ENCODE assay signal across 25 cellular contexts in the genomic region with DNA sequence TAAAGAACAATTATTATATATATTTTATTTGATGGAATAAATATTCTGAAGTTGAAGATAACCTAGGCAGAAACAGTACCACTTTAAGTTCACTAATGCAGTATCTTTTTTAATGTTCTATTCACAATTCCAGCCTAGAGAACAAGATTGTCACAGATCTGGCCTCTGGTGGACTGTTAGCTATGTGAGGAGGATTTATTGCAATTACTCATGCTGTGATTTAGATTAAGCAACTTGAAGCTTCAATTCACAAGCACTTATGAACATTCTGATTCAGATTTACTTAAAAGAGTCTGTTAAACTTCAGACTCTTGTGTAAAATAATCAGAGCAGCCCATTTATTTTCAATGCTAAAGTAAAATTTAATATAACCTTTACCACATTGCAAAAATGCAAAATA.
DNase-seq lines count a peak whose midpoint lies in the region; ATAC-seq and TF ChIP-seq lines count a peak whose summit lies in the region.
"Had no signal": no experiment of that assay in that cellular context is flagged by ENCODE, and none has a peak within 500 bp of the region (broad histone marks: within the 10 kb centered on the region; RNA-seq: fewer than 3 reads in every experiment).

No MANE protein-coding gene starts in this region.

- H3K9me3 Mint-ChIP-seq in MCF 10A (ENCODE audit: unreplicated experiment): peaks cover 8% of the 10 kb centered on the region

- no peaks in the 10 kb centered on the region for H3K36me3 Mint-ChIP-seq in MCF 10A (ENCODE audit: insufficient read depth, unreplicated experiment)
- H3K36me3 Mint-ChIP-seq: activated CD4-positive, alpha-beta memory T cell treated with anti-CD3 and anti-CD28 coated beads for 36 hours; CD14-positive monocyte had no signal

- H3K27me3 Mint-ChIP-seq in MCF 10A (ENCODE audit: insufficient read depth, unreplicated experiment): no peaks in the 10 kb centered on the region
- H3K27me3 Mint-ChIP-seq: activated B cell treated with CpG ODN at 0.5 μM for 24 hours; activated CD4-positive, alpha-beta memory T cell treated with anti-CD3 and anti-CD28 coated beads for 36 hours; central memory CD8-positive, alpha-beta T cell; progenitor cell of endocrine pancreas; stimulated activated naive CD8-positive, alpha-beta T cell treated with anti-CD3 and anti-CD28 coated beads, Interleukin-15, amount 100 ng/mL, for 72 hours had no signal

- TF ChIP-seq CTCF in MCF 10A (IDR thresholded peaks at IDR 0.05; ENCODE audit: unreplicated experiment) (no peak), breast epithelium (IDR thresholded peaks at IDR 0.05) (no peak), RWPE2 (IDR thresholded peaks at IDR 0.05; ENCODE audit: poor library complexity, severe bottlenecking) (no peak), fibroblast of the aortic adventitia (IDR thresholded peaks at IDR 0.05; ENCODE audit: insufficient read depth, low read length) (no peak), tibial artery (IDR thresholded peaks at IDR 0.05) (no peak), lower leg skin (IDR thresholded peaks at IDR 0.05) (no peak), thyroid gland (IDR thresholded peaks at IDR 0.05) (no peak)

- DNase-seq in MCF 10A (ENCODE audit: unreplicated experiment): peak; percentile 24
- no peak for DNase-seq in breast epithelium (ENCODE audit: low spot score in 2 of 2)
- no peak for DNase-seq in RWPE2 (ENCODE audit: low spot score)
- peak; percentile 62 for DNase-seq in fibroblast of the aortic adventitia (ENCODE audit: low read depth)
- no peak for DNase-seq in tibial artery
- DNase-seq in lower leg skin (ENCODE audit: low spot score in 2 of 2): no peak
- no peak for DNase-seq in thyroid gland
- DNase-seq in HPDE6-E6E7 (ENCODE audit: extremely low spot score): no peak
- DNase-seq: activated B cell treated with CpG ODN at 0.5 μM for 24 hours; activated CD4-positive, alpha-beta memory T cell treated with anti-CD3 and anti-CD28 coated beads for 36 hours; activated effector memory CD4-positive, alpha-beta T cell treated with anti-CD3 and anti-CD28 coated beads, Interleukin-2, amount 50 U/mL, for 16 hours; adrenal gland; GOT3; left colon; NCI-H1694; NCI-H345; stimulated activated CD4-positive, alpha-beta T cell treated with anti-CD3 and anti-CD28 coated beads, Interleukin-2, amount 100 ng/mL, for 48 hours; stimulated activated naive CD8-positive, alpha-beta T cell treated with anti-CD3 and anti-CD28 coated beads, Interleukin-15, amount 100 ng/mL, for 72 hours; T-helper 9 cell had no signal

- POLR2A ChIA-PET in MCF 10A (lab: Yijun Ruan, JAX): no interaction called here

- CTCF ChIA-PET in MCF 10A (lab: Yijun Ruan, JAX): interaction anchor here (0.6 kb wide), 1 partner anchor 35 kb away, joined by 3 read pairs; no protein-coding TSS in a partner anchor

- H3K4me3 ChIP-seq in breast epithelium: no peak overlapping the region
- H3K4me3 ChIP-seq in RWPE2 (ENCODE audit: severe bottlenecking): no peak overlapping the region
- no peak overlapping the region for H3K4me3 ChIP-seq in fibroblast of the aortic adventitia (ENCODE audit: low read depth, low read length)
- H3K4me3 ChIP-seq in tibial artery: no peak overlapping the region
- H3K4me3 ChIP-seq in lower leg skin (ENCODE audit: low read depth, poor library complexity, severe bottlenecking): no peak overlapping the region
- H3K4me3 ChIP-seq in thyroid gland (replicated peaks in 1 of 3): no peak overlapping the region
- H3K4me3 ChIP-seq: A549, adrenal gland, esophagus muscularis mucosa, skin epidermis had no signal

- ATAC-seq in RWPE2 (ENCODE audit: low read depth): peak; percentile 80
- ATAC-seq: A549; left colon; stimulated activated naive CD8-positive, alpha-beta T cell treated with anti-CD3 and anti-CD28 coated beads, Interleukin-15, amount 100 ng/mL, for 72 hours had no signal

- H3K27ac Mint-ChIP-seq in MCF 10A (ENCODE audit: low read depth, unreplicated experiment): no peak overlapping the region
- H3K27ac Mint-ChIP-seq: activated B cell treated with CpG ODN at 0.5 μM for 24 hours; activated CD4-positive, alpha-beta memory T cell treated with anti-CD3 and anti-CD28 coated beads for 36 hours; CD14-positive monocyte; progenitor cell of endocrine pancreas; stimulated activated naive CD8-positive, alpha-beta T cell treated with anti-CD3 and anti-CD28 coated beads, Interleukin-15, amount 100 ng/mL, for 72 hours had no signal

- H3K27ac ChIP-seq in breast epithelium (no peak overlapping the region), RWPE2 (ENCODE audit: poor library complexity, severe bottlenecking) (no peak overlapping the region), tibial artery (no peak overlapping the region), thyroid gland (no peak overlapping the region)
- H3K27ac ChIP-seq: A549, adrenal gland, esophagus muscularis mucosa, skin epidermis had no signal

- no peak overlapping the region for H3K4me3 Mint-ChIP-seq in MCF 10A (ENCODE audit: unreplicated experiment)
- H3K4me3 Mint-ChIP-seq: activated B cell treated with CpG ODN at 0.5 μM for 24 hours; activated CD4-positive, alpha-beta memory T cell treated with anti-CD3 and anti-CD28 coated beads for 36 hours; CD14-positive monocyte; central memory CD8-positive, alpha-beta T cell; stimulated activated naive CD8-positive, alpha-beta T cell treated with anti-CD3 and anti-CD28 coated beads, Interleukin-15, amount 100 ng/mL, for 72 hours had no signal

- no peak for TF ChIP-seq POLR2A in breast epithelium (IDR thresholded peaks at IDR 0.05)
- TF ChIP-seq POLR2A in lower leg skin (IDR thresholded peaks at IDR 0.05): no peak
- no peak for TF ChIP-seq POLR2A in thyroid gland (IDR thresholded peaks at IDR 0.05)

- H3K4me1 Mint-ChIP-seq in MCF 10A (ENCODE audit: insufficient read depth, unreplicated experiment): no peaks in the 10 kb centered on the region
- H3K4me1 Mint-ChIP-seq: activated B cell treated with CpG ODN at 0.5 μM for 24 hours; CD14-positive monocyte; central memory CD8-positive, alpha-beta T cell; stimulated activated naive CD8-positive, alpha-beta T cell treated with anti-CD3 and anti-CD28 coated beads, Interleukin-15, amount 100 ng/mL, for 72 hours had no signal

- H3K27me3 ChIP-seq in breast epithelium (no peaks in the 10 kb centered on the region), RWPE2 (ENCODE audit: insufficient read depth, poor library complexity, severe bottlenecking) (no peaks in the 10 kb centered on the region), tibial artery (no peaks in the 10 kb centered on the region), thyroid gland (no peaks in the 10 kb centered on the region)
- H3K27me3 ChIP-seq: adrenal gland, esophagus muscularis mucosa had no signal

- no TSS peak for BruUV-seq in MCF 10A (replicated peaks; lab: Mats Ljungman, UMichigan)

- H3K9me3 ChIP-seq in breast epithelium (no peaks in the 10 kb centered on the region), RWPE2 (ENCODE audit: severe bottlenecking) (no peaks in the 10 kb centered on the region), tibial artery (no peaks in the 10 kb centered on the region), thyroid gland (no peaks in the 10 kb centered on the region)
- H3K9me3 ChIP-seq: A549, adrenal gland, esophagus muscularis mucosa had no signal

- H3K36me3 ChIP-seq in breast epithelium (no peaks in the 10 kb centered on the region), RWPE2 (ENCODE audit: low read depth) (no peaks in the 10 kb centered on the region), tibial artery (no peaks in the 10 kb centered on the region), thyroid gland (no peaks in the 10 kb centered on the region)
- H3K36me3 ChIP-seq: adrenal gland, esophagus muscularis mucosa had no signal

- H3K4me1 ChIP-seq in breast epithelium (no peaks in the 10 kb centered on the region), RWPE2 (ENCODE audit: insufficient read depth, poor library complexity, severe bottlenecking) (no peaks in the 10 kb centered on the region), tibial artery (no peaks in the 10 kb centered on the region), thyroid gland (no peaks in the 10 kb centered on the region)
- H3K4me1 ChIP-seq: A549, adrenal gland, esophagus muscularis mucosa had no signal

- intact Hi-C loops in MCF 10A (cut with micrococcal nuclease) (no loop called here), breast epithelium (cut with DNase I; ENCODE audit: low total_unique reads) (no loop called here), tibial artery (cut with DNase I; ENCODE audit: low total_unique reads) (no loop called here), lower leg skin (cut with DNase I; ENCODE audit: low total_unique reads) (no loop called here), thyroid gland (cut with DNase I) (no loop called here)

Comparison
In these comparisons a context has a peak if more than half of its experiments do, and no peak if none do; other contexts are left out.
1. DNase-seq: peak in MCF 10A (single experiment) and fibroblast of the aortic adventitia (single experiment); none in breast epithelium (0 of 2), RWPE2 (single experiment), tibial artery (0 of 2), lower leg skin (0 of 2), thyroid gland (0 of 2) and HPDE6-E6E7 (single experiment).